ENCODE assay signal across 8 cellular contexts in genomic region chr17:6443692-6444572, GRCh38. TPM values are rescaled to one million over a fixed set of nuclear protein-coding genes. Genes with fewer than 3 reads are reported as not detected.
DNase-seq lines count a peak whose midpoint lies in the region; ATAC-seq and TF ChIP-seq lines count a peak whose summit lies in the region.

Gene PIMREG (plus strand): TSS chr17:6444455. CDS start chr17:6445111, 656 bp downstream.

- H3K36me3 ChIP-seq in Loucy (ENCODE audit: insufficient read depth, low read length) (peaks cover 22% of the 10 kb centered on the region; the same call in 1 of the 2 replicates), gastroesophageal sphincter (no peaks in the 10 kb centered on the region)

- H3K9ac ChIP-seq in Loucy (ENCODE audit: low read depth, low read length, poor library complexity, severe bottlenecking): peak within 1 kb of the TSS; percentile 91

- peak within 1 kb of the TSS in 2 of 4 donors; percentile 53 to 58 for H3K27ac ChIP-seq in gastroesophageal sphincter
- H3K27ac ChIP-seq in substantia nigra (ENCODE audit: low read depth, low read length, poor library complexity, severe bottlenecking): peak within 1 kb of the TSS; percentile 66

- H3K4me1 ChIP-seq in Loucy (ENCODE audit: insufficient read depth, low read length, poor library complexity, severe bottlenecking) (peaks cover 24% of the 10 kb centered on the region), gastroesophageal sphincter (peaks cover 0 to 18% (median 7%) of the 10 kb centered on the region in 3 donors)

- H3K9me3 ChIP-seq in Loucy (ENCODE audit: insufficient read depth, low read depth, low read length) (no peaks in the 10 kb centered on the region), gastroesophageal sphincter (no peaks in the 10 kb centered on the region)

- H2AFZ ChIP-seq in Loucy (ENCODE audit: low read length): peak within 1 kb of the TSS; percentile 88

- H3F3A ChIP-seq in Loucy (ENCODE audit: low read depth): peaks cover 2% of the 10 kb centered on the region; the same call in 1 of the 2 replicates

- in situ Hi-C loops in SK-MEL-5 (cut with HindIII; ENCODE audit: low pct_unique_long_range_greater_than_20kb, low sequenced_read_pairs): no loop called here

- H4K20me1 ChIP-seq in Loucy (ENCODE audit: insufficient read depth, low read length, poor library complexity, severe bottlenecking): peaks cover 20% of the 10 kb centered on the region

- H3K79me2 ChIP-seq in Loucy (ENCODE audit: insufficient read depth, low read length): peaks cover 43% of the 10 kb centered on the region

- H3K27me3 ChIP-seq in Loucy (ENCODE audit: insufficient read depth, low read length, poor library complexity, severe bottlenecking) (no peaks in the 10 kb centered on the region), gastroesophageal sphincter (peaks cover 16% of the 10 kb centered on the region)

- TF ChIP-seq EP300 in gastroesophageal sphincter (IDR thresholded peaks at IDR 0.05): no peak

- peak; percentile 99 for ATAC-seq in gastroesophageal sphincter

- no peaks in the 10 kb centered on the region for H3K9me2 ChIP-seq in Loucy (replicated peaks; ENCODE audit: low read depth, low read length)

- TF ChIP-seq CTCF in Loucy (conservative IDR thresholded peaks at IDR 0.05; ENCODE audit: low read length) (no peak), gastroesophageal sphincter (IDR thresholded peaks at IDR 0.05) (no peak)

- peak within 1 kb of the TSS; percentile 98 for H3K4me2 ChIP-seq in Loucy (ENCODE audit: low read depth, low read length, poor library complexity, severe bottlenecking)

- 0% methylated on average over 10 to 14 of the region's 62 CpGs for WGBS in gastroesophageal sphincter (ENCODE audit: low coverage in 1 of 2), 2 donors

- no peak for TF ChIP-seq POLR2A in gastroesophageal sphincter (IDR thresholded peaks at IDR 0.05)

- peak; percentile 94 for DNase-seq in EH (ENCODE audit: low read depth)
- DNase-seq in GOT3 (lab: John Stamatoyannopoulos, UW): peak; percentile 88
- DNase-seq in SK-MEL-5 (ENCODE audit: low read depth, low spot score): peak; percentile 95
- DNase-seq in activated naive CD4-positive, alpha-beta T cell treated with Interleukin-2 at 50 U/mL for 16 hours: peak; percentile 94
- peak; percentile 50 for DNase-seq in non-pigmented ciliary epithelial cell (ENCODE audit: low read depth)
- peak; percentile 61 to 97 (median 91) for DNase-seq in substantia nigra (lab: John Stamatoyannopoulos, UW)

- peak within 1 kb of the TSS; percentile 87 for H3K4me3 ChIP-seq in Loucy (ENCODE audit: low read length, poor library complexity, severe bottlenecking)
- H3K4me3 ChIP-seq in gastroesophageal sphincter: peak within 1 kb of the TSS; percentile 40 to 59

RNA-seq across cellular contexts. Expression of gene PIMREG, which starts in this region (rescaled TPM):
- 23.2 and 24.6 TPM in 2 replicates for total RNA-seq in SK-MEL-5 (2014; rRNA removed; shearing (Covaris generic))
- 30.4 and 37.0 TPM in 2 replicates for polyA plus RNA-seq in SK-MEL-5 (2015; cell fraction: cytosol; rRNA removed)
- polyA plus RNA-seq in SK-MEL-5 (2015; cell fraction: nucleus; rRNA removed): 13.8 and 20.1 TPM in 2 replicates
- total RNA-seq in gastroesophageal sphincter: under 1 TPM in 2 of 4 donors, not detected in 2; 0.31 to 0.59 TPM

Comparison
In these comparisons a context has a peak if more than half of its experiments do, and no peak if none do; other contexts are left out.
1. RNA of gene PIMREG (total RNA-seq): 23.2 to 24.6 TPM in SK-MEL-5; 0.31 to 0.59 TPM in gastroesophageal sphincter; every median in the first group is over 10 times any median in the second.
2. Peak in ATAC-seq and H3K4me3 ChIP-seq in gastroesophageal sphincter; RNA of the gene not detected or under 1 TPM.
3. Peak in every context shown above with its lines, with median percentiles within 50 percentile points of each other: DNase-seq.